27 cellular contexts compared by ENCODE assay signal in the genomic region with DNA sequence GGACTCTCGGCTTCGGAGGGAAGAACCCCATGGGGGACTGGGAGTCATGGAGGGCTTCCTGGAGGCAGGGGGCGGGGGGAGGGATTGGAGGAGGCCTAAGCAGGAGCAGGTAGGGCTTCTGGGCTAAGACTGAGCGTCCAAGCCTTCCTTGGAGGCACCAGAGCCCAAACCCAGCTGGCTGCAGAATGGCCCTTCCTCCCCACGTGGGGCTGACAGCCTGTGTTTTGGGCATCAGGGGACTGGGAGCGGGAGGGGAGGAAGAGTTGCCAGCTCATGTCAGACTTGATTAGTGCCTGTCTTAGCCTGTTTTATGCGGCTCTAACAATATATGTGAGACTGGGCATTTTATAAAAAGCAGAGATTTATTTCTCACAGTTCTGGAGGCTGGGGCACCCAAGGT. TPM values are rescaled to one million over a fixed set of nuclear protein-coding genes. Genes with fewer than 3 reads are reported as not detected.
DNase-seq lines count a peak whose midpoint lies in the region; ATAC-seq and TF ChIP-seq lines count a peak whose summit lies in the region.
"Had no signal": no experiment of that assay in that cellular context is flagged by ENCODE, and none has a peak within 500 bp of the region (broad histone marks: within the 10 kb centered on the region; RNA-seq: fewer than 3 reads in every experiment).

No MANE protein-coding gene starts in this region.

- no peak overlapping the region for H2BK12ac ChIP-seq in neuronal stem cell (ENCODE audit: low read length)

- H3K4me3 Mint-ChIP-seq in neural crest cell, result no peak overlapping the region
- H3K4me3 Mint-ChIP-seq in activated T-cell treated with anti-CD3 and anti-CD28 coated beads, Interleukin-2, amount 50 U/mL, for 72 hours, result no peak overlapping the region
- H3K4me3 Mint-ChIP-seq: CD14-positive monocyte; CD4-positive, alpha-beta memory T cell; CD4-positive, CD25-positive, alpha-beta regulatory T cell; CD8-positive, alpha-beta memory T cell had no signal

- no peaks in the 10 kb centered on the region for H3K36me3 ChIP-seq in neuronal stem cell (replicated peaks in 1 of 2; ENCODE audit: control insufficient read depth in 2 of 2, insufficient read depth in 2 of 2, low read length in 2 of 2)
- H3K36me3 ChIP-seq: BE2C, BLaER1 had no signal

- H4K8ac ChIP-seq in neuronal stem cell (ENCODE audit: low read depth, low read length), result no peak overlapping the region

- no peak for DNase-seq in foreskin keratinocyte
- no peak for DNase-seq in neural crest cell (ENCODE audit: low read depth, low spot score)
- no peak for DNase-seq in neuronal stem cell (ENCODE audit: low spot score)
- no peak for DNase-seq in stimulated activated CD4-positive, alpha-beta T cell treated with anti-CD3 and anti-CD28 coated beads, Interleukin-12 subunit alpha, Interleukin-12 subunit beta, amount 100 ng/mL, for 4 hours
- no peak for DNase-seq in GM20000 (ENCODE audit: low spot score)
- no peak for DNase-seq in activated T-cell treated with anti-CD3 and anti-CD28 coated beads, Interleukin-2, amount 50 U/mL, for 72 hours
- DNase-seq: 8988T; ACHN; BE2C; C1 segment of cervical spinal cord; CD4-positive, alpha-beta memory T cell; CD4-positive, CD25-positive, alpha-beta regulatory T cell; CD8-positive, alpha-beta memory T cell; COR-L47; DMS 273 treated with DMSO at 0.1 percent for 48 hours; DMS153; DMS53; DMS79; DND-41; EL; GDM1 had no signal

- no peak overlapping the region for H3K9ac ChIP-seq in neuronal stem cell (ENCODE audit: low read depth, low read length, poor library complexity)
- H3K9ac ChIP-seq: BLaER1 had no signal

- H2BK15ac ChIP-seq in neuronal stem cell (ENCODE audit: low read length), result no peak overlapping the region

- H3K14ac ChIP-seq in neuronal stem cell (ENCODE audit: low read length), result no peak overlapping the region

- H3K4ac ChIP-seq in neuronal stem cell (ENCODE audit: low read length), result no peak overlapping the region

- H2AK5ac ChIP-seq in neuronal stem cell (ENCODE audit: low read depth, low read length), result peak overlapping the region; percentile 50

- H3K27me3 Mint-ChIP-seq in neural crest cell (ENCODE audit: low read depth), result no peaks in the 10 kb centered on the region
- no peaks in the 10 kb centered on the region for H3K27me3 Mint-ChIP-seq in activated T-cell treated with anti-CD3 and anti-CD28 coated beads, Interleukin-2, amount 50 U/mL, for 72 hours (ENCODE audit: low read depth)
- H3K27me3 Mint-ChIP-seq: CD4-positive, CD25-positive, alpha-beta regulatory T cell had no signal

- peak overlapping the region; percentile 35 for H3K27ac Mint-ChIP-seq in neural crest cell (ENCODE audit: unreplicated experiment)
- no peak overlapping the region for H3K27ac Mint-ChIP-seq in activated T-cell treated with anti-CD3 and anti-CD28 coated beads, Interleukin-2, amount 50 U/mL, for 72 hours
- H3K27ac Mint-ChIP-seq: CD14-positive monocyte; CD4-positive, alpha-beta memory T cell; CD4-positive, CD25-positive, alpha-beta regulatory T cell; CD8-positive, alpha-beta memory T cell had no signal

- no peaks in the 10 kb centered on the region for H3K79me1 ChIP-seq in neuronal stem cell (ENCODE audit: low read depth, low read length)

- no CpG with 5 or more reads among the region's 7 CpGs for WGBS in neuronal stem cell (ENCODE audit: extremely low coverage in 2 of 2, insufficient read length in 2 of 2, insufficient replicate concordance in 1 of 2), 2 donors

- no peak overlapping the region for H2BK5ac ChIP-seq in neuronal stem cell (ENCODE audit: low read length)

- ATAC-seq in foreskin keratinocyte, result no peak
- no peak for ATAC-seq in activated T-cell treated with anti-CD3 and anti-CD28 coated beads, Interleukin-2, amount 50 U/mL, for 72 hours (replicated peaks in 1 of 2)
- no peak for ATAC-seq in HG02642 (IDR thresholded peaks at IDR 0.05; ENCODE audit: poor library complexity, unreplicated experiment)
- ATAC-seq: GM12878 had no signal

- H3K18ac ChIP-seq in neuronal stem cell (ENCODE audit: low read length), result no peak overlapping the region

- H4K91ac ChIP-seq in neuronal stem cell (ENCODE audit: low read depth, low read length, poor library complexity), result no peak overlapping the region

- H3K4me3 ChIP-seq in neuronal stem cell (ENCODE audit: low read length in 2 of 2), result no peak overlapping the region
- H3K4me3 ChIP-seq: BLaER1, GM12878 had no signal

- no peaks in the 10 kb centered on the region for H3K4me1 Mint-ChIP-seq in neural crest cell
- no peaks in the 10 kb centered on the region for H3K4me1 Mint-ChIP-seq in activated T-cell treated with anti-CD3 and anti-CD28 coated beads, Interleukin-2, amount 50 U/mL, for 72 hours (ENCODE audit: low read depth)
- H3K4me1 Mint-ChIP-seq: CD14-positive monocyte; CD4-positive, alpha-beta memory T cell; CD4-positive, CD25-positive, alpha-beta regulatory T cell; CD8-positive, alpha-beta memory T cell had no signal

- no peak overlapping the region for H2BK120ac ChIP-seq in neuronal stem cell (ENCODE audit: low read depth, low read length)

- H3K4me1 ChIP-seq in foreskin keratinocyte (no peaks in the 10 kb centered on the region), neuronal stem cell (ENCODE audit: control insufficient read depth in 2 of 2, insufficient read depth in 1 of 2, low read depth in 1 of 2, low read length in 2 of 2) (peaks cover 0 to 4% of the 10 kb centered on the region in 2 donors)
- H3K4me1 ChIP-seq: BE2C, BLaER1 had no signal

- no peak overlapping the region for H3K23ac ChIP-seq in neuronal stem cell (ENCODE audit: low read depth, low read length, poor library complexity)

- H3K27me3 ChIP-seq in foreskin keratinocyte (no peaks in the 10 kb centered on the region), neuronal stem cell (ENCODE audit: control insufficient read depth in 3 of 3, insufficient read depth in 3 of 3, low read depth in 1 of 3, low read length in 3 of 3) (peaks cover 0 to 3% (median 0%) of the 10 kb centered on the region in 3 experiments)
- H3K27me3 ChIP-seq: BE2C, BLaER1 had no signal

- H3K4me2 ChIP-seq in neuronal stem cell (ENCODE audit: insufficient read depth, low read length, poor library complexity, severe bottlenecking), result no peak overlapping the region
- H3K4me2 ChIP-seq: BLaER1 had no signal

- no peaks in the 10 kb centered on the region for H3K9me3 ChIP-seq in neuronal stem cell (replicated peaks in 1 of 2; ENCODE audit: control insufficient read depth in 2 of 2, insufficient read depth in 1 of 2, low read depth in 1 of 2, low read length in 2 of 2)
- H3K9me3 ChIP-seq: BE2C, BLaER1 had no signal

- TF ChIP-seq CTCF in foreskin keratinocyte (conservative IDR thresholded peaks at IDR 0.05) (no peak), neural crest cell (conservative IDR thresholded peaks at IDR 0.05) (no peak), GM20000 (IDR thresholded peaks at IDR 0.05; ENCODE audit: extremely low read depth, missing control alignments) (no peak)

- H3K27ac ChIP-seq in foreskin keratinocyte (peak overlapping the region; percentile 28), neuronal stem cell (replicated peaks; ENCODE audit: low read length) (no peak overlapping the region)
- H3K27ac ChIP-seq: BLaER1 had no signal

- no peak overlapping the region for H2AFZ ChIP-seq in neuronal stem cell (ENCODE audit: low read length)

- H3K9me3 Mint-ChIP-seq in neural crest cell, result no peaks in the 10 kb centered on the region
- no peaks in the 10 kb centered on the region for H3K9me3 Mint-ChIP-seq in activated T-cell treated with anti-CD3 and anti-CD28 coated beads, Interleukin-2, amount 50 U/mL, for 72 hours

- no peaks in the 10 kb centered on the region for H3K36me3 Mint-ChIP-seq in neural crest cell (ENCODE audit: low read depth)
- no peaks in the 10 kb centered on the region for H3K36me3 Mint-ChIP-seq in activated T-cell treated with anti-CD3 and anti-CD28 coated beads, Interleukin-2, amount 50 U/mL, for 72 hours (ENCODE audit: insufficient read depth in 2 of 2)
- H3K36me3 Mint-ChIP-seq: CD14-positive monocyte; CD4-positive, alpha-beta memory T cell; CD4-positive, CD25-positive, alpha-beta regulatory T cell; CD8-positive, alpha-beta memory T cell had no signal

RNA-seq across cellular contexts. Expression of a gene that starts 38.9 kb away (rescaled TPM):
- total RNA-seq in foreskin keratinocyte, result 13.0 and 13.4 TPM in 2 replicates
- 6.4 and 7.9 TPM in 2 replicates for polyA plus RNA-seq in foreskin keratinocyte
- 1.2 and 1.4 TPM in 2 replicates for total RNA-seq in neural crest cell
- polyA plus RNA-seq in neuronal stem cell (2013, experiment 1 of 2), result 0.32 TPM
- 0.42 TPM for polyA plus RNA-seq in neuronal stem cell (2013, experiment 2 of 2)
- total RNA-seq in activated T-cell treated with anti-CD3 and anti-CD28 coated beads, Interleukin-2, amount 50 U/mL, for 72 hours, result under 1 TPM; 0.05 to 0.46 TPM
- total RNA-seq: A673; CD8-positive, alpha-beta memory T cell; GM12878 had no signal
- polyA plus RNA-seq: AG04450; CD14-positive monocyte; CD4-positive, alpha-beta memory T cell; CD8-positive, alpha-beta memory T cell; GM12878 had no signal
